24 cellular contexts compared by ENCODE assay signal in genomic region chr15:29133321-29133720, GRCh38.
"Had no signal": no experiment of that assay in that cellular context is flagged by ENCODE, and none has a peak within 500 bp of the region (broad histone marks: within the 10 kb centered on the region; RNA-seq: fewer than 3 reads in every experiment).

No MANE protein-coding gene starts in this region.

- H3K9me3 ChIP-seq: left lung, mucosa of descending colon, neutrophil, right lobe of liver had no signal

- H3K4me1 ChIP-seq: left lung, right lobe of liver had no signal

- H3K4me3 ChIP-seq: left lung, lung, mucosa of descending colon, right lobe of liver, skin epidermis had no signal

- H3K36me3 ChIP-seq: brain microvascular endothelial cell, left lung, neutrophil, right lobe of liver had no signal

- H3K27ac ChIP-seq: brain microvascular endothelial cell, left lung, neutrophil, right lobe of liver, skin epidermis had no signal

- H3K27me3 ChIP-seq: brain microvascular endothelial cell, left lung, neutrophil, right lobe of liver had no signal

- FAIRE-seq: astrocyte had no signal

- DNase-seq: activated CD4-positive, alpha-beta T cell treated with anti-CD3 and anti-CD28 coated beads for 36 hours; activated CD4-positive, CD25-positive, alpha-beta regulatory T cell; activated CD8-positive, alpha-beta memory T cell treated with anti-CD3 and anti-CD28 coated beads for 24 hours; activated gamma-delta T cell treated with Interleukin-2 at 50 U/mL for 16 hours; activated naive CD4-positive, alpha-beta T cell treated with anti-CD3 and anti-CD28 coated beads, Interleukin-2, amount 50 U/mL, for 16 hours; amniotic stem cell; brain microvascular endothelial cell; caudate nucleus; foreskin fibroblast; mesendoderm; stimulated activated CD4-positive, alpha-beta T cell treated with anti-CD3 and anti-CD28 coated beads, Interleukin-4, amount 100 ng/mL, for 24 hours; stimulated activated naive CD8-positive, alpha-beta T cell treated with anti-CD3 and anti-CD28 coated beads, Interleukin-15, amount 100 ng/mL, for 72 hours; substantia nigra; T-helper 1 cell had no signal

- ATAC-seq: activated CD4-positive, alpha-beta T cell treated with anti-CD3 and anti-CD28 coated beads for 36 hours; esophagus mucosa; left lung; mucosa of descending colon; natural killer cell treated with Interleukin-12 subunit alpha and Interleukin-12 subunit beta and Interleukin-15 and Interleukin-18, amount 100 ng/mL, for 72 hours; stimulated activated effector memory CD8-positive, alpha-beta T cell treated with anti-CD3 and anti-CD28 coated beads, Interleukin-12 subunit alpha, Interleukin-12 subunit beta, amount 100 ng/mL, for 72 hours; stimulated activated naive CD8-positive, alpha-beta T cell treated with anti-CD3 and anti-CD28 coated beads, Interleukin-15, amount 100 ng/mL, for 72 hours had no signal
